19 cellular contexts compared by ENCODE assay signal in genomic region chr5:179044765-179045164, GRCh38. TPM values are rescaled to one million over a fixed set of nuclear protein-coding genes. Genes with fewer than 3 reads are reported as not detected.
A peak's percentile ranks its signal among the peaks of the same experiment; 100 is the strongest.
DNase-seq lines count a peak whose midpoint lies in the region; ATAC-seq and TF ChIP-seq lines count a peak whose summit lies in the region.
"Had no signal": no experiment of that assay in that cellular context is flagged by ENCODE, and none has a peak within 500 bp of the region (broad histone marks: within the 10 kb centered on the region; RNA-seq: fewer than 3 reads in every experiment).

No MANE protein-coding gene starts in this region.

- H3K27me3 Mint-ChIP-seq in GM23338 (ENCODE audit: insufficient read depth, low read depth, poor library complexity) (peaks cover 4% of the 10 kb centered on the region), WTC11 (ENCODE audit: low read depth) (peaks cover 5% of the 10 kb centered on the region; the same call in 1 of the 2 replicates), Calu3 (ENCODE audit: unreplicated experiment) (no peaks in the 10 kb centered on the region)

- H3K27me3 ChIP-seq in GM23338 (ENCODE audit: insufficient read depth) (no peaks in the 10 kb centered on the region), mesendoderm (ENCODE audit: insufficient read depth, low read length, poor library complexity) (no peaks in the 10 kb centered on the region), heart right ventricle (no peaks in the 10 kb centered on the region)

- no peak overlapping the region for H2AK5ac ChIP-seq in mesendoderm (ENCODE audit: low read length)

- H3K9ac ChIP-seq in mesendoderm (ENCODE audit: low read length), result no peak overlapping the region

- no peak overlapping the region for H3K27ac Mint-ChIP-seq in GM23338
- H3K27ac Mint-ChIP-seq in WTC11, result no peak overlapping the region
- H3K27ac Mint-ChIP-seq in Calu3 (ENCODE audit: unreplicated experiment), result no peak overlapping the region
- H3K27ac Mint-ChIP-seq: CD4-positive, alpha-beta memory T cell; HFFc6 had no signal

- TF ChIP-seq CTCF in GM23338 (conservative IDR thresholded peaks at IDR 0.05; ENCODE audit: low read depth in 2 of 2) (no peak), WTC11 (IDR thresholded peaks at IDR 0.05) (no peak), heart right ventricle (IDR thresholded peaks at IDR 0.05) (no peak), Calu3 (IDR thresholded peaks at IDR 0.05; ENCODE audit: unreplicated experiment) (no peak)

- H3K79me2 ChIP-seq in GM23338 (replicated peaks; ENCODE audit: insufficient read depth), result no peaks in the 10 kb centered on the region
- H3K79me2 ChIP-seq in mesendoderm (ENCODE audit: control insufficient read depth, insufficient read depth, low read length), result no peaks in the 10 kb centered on the region

- H3K56ac ChIP-seq in mesendoderm (ENCODE audit: low read length), result no peak overlapping the region

- POLR2A ChIA-PET in WTC11 (lab: Charles Lee), result no interaction called here

- WGBS in mesendoderm (ENCODE audit: extremely low coverage, insufficient coverage, low lambda C conversion rate), result no CpG with 5 or more reads among the region's 2 CpGs
- 70 to 75% methylated on average over 2 of the region's 2 CpGs for WGBS in heart right ventricle, 2 donors

- H3K18ac ChIP-seq in mesendoderm (ENCODE audit: low read length), result no peak overlapping the region

- CTCF ChIA-PET in WTC11 (lab: Charles Lee), result no interaction called here
- CTCF ChIA-PET in Calu3 (lab: Charles Lee), result no interaction called here

- H2AFZ ChIP-seq in GM23338, result 0 out of 2 replicates have a peak overlapping the region, but pooled peaks have one; percentile 21

- H4K5ac ChIP-seq in mesendoderm (ENCODE audit: low read length), result no peak overlapping the region

- H3K9me2 ChIP-seq in GM23338 (ENCODE audit: insufficient read depth), result no peaks in the 10 kb centered on the region; the same call in 1 of the 2 replicates

- ATAC-seq in GM23338 (no peak), WTC11 (peak; percentile 67), heart right ventricle (no peak)

- H3K4me2 ChIP-seq in GM23338 (peak overlapping the region; percentile 61), mesendoderm (ENCODE audit: low read length) (no peak overlapping the region)

- no peak overlapping the region for H2BK120ac ChIP-seq in mesendoderm (ENCODE audit: low read depth, low read length)

- H2BK5ac ChIP-seq in mesendoderm (ENCODE audit: low read length), result no peak overlapping the region

- H3K4me3 ChIP-seq in GM23338 (no peak overlapping the region), mesendoderm (ENCODE audit: low read length) (no peak overlapping the region), heart right ventricle (no peak overlapping the region)
- H3K4me3 ChIP-seq: HAP-1 had no signal

- H3K36me3 Mint-ChIP-seq in GM23338 (ENCODE audit: low read depth), result peaks cover 40% of the 10 kb centered on the region; the same call in 2 of the 3 replicates
- H3K36me3 Mint-ChIP-seq in WTC11, result peaks cover 63% of the 10 kb centered on the region
- no peaks in the 10 kb centered on the region for H3K36me3 Mint-ChIP-seq in Calu3 (ENCODE audit: insufficient read depth, unreplicated experiment)

- H3K23ac ChIP-seq in mesendoderm (ENCODE audit: low read length), result no peak overlapping the region

- H3K27ac ChIP-seq in GM23338 (ENCODE audit: low read depth) (no peak overlapping the region), mesendoderm (ENCODE audit: low read depth, low read length) (no peak overlapping the region), heart right ventricle (no peak overlapping the region)

- intact Hi-C loops in heart right ventricle (cut with DNase I) (no loop called here), Calu3 (cut with micrococcal nuclease; ENCODE audit: unreplicated experiment) (no loop called here)

- H3K4me1 ChIP-seq in GM23338 (ENCODE audit: insufficient read depth) (no peaks in the 10 kb centered on the region), mesendoderm (ENCODE audit: control insufficient read depth, low read depth, low read length) (no peaks in the 10 kb centered on the region), heart right ventricle (no peaks in the 10 kb centered on the region)
- H3K4me1 ChIP-seq: Caco-2, HAP-1 had no signal

- no peaks in the 10 kb centered on the region for H4K20me1 ChIP-seq in GM23338 (replicated peaks; ENCODE audit: insufficient read depth)

- no peak overlapping the region for H2BK15ac ChIP-seq in mesendoderm (replicated peaks; ENCODE audit: low read depth)

- no peaks in the 10 kb centered on the region for H3F3A ChIP-seq in GM23338 (replicated peaks; ENCODE audit: low read depth)

- H3K4me1 Mint-ChIP-seq in GM23338, result no peaks in the 10 kb centered on the region
- H3K4me1 Mint-ChIP-seq in WTC11, result peaks cover 12% of the 10 kb centered on the region
- H3K4me1 Mint-ChIP-seq in Calu3 (ENCODE audit: low read depth, unreplicated experiment), result no peaks in the 10 kb centered on the region
- H3K4me1 Mint-ChIP-seq: CD4-positive, alpha-beta memory T cell had no signal

- no peaks in the 10 kb centered on the region for H3K79me1 ChIP-seq in mesendoderm (ENCODE audit: low read length)

- H3K4me3 Mint-ChIP-seq in GM23338, result no peak overlapping the region; the same call in 2 of the 3 replicates
- H3K4me3 Mint-ChIP-seq in WTC11, result peak overlapping the region; percentile 6; the same call in 1 of the 2 replicates
- H3K4me3 Mint-ChIP-seq in Calu3 (ENCODE audit: low read depth, unreplicated experiment), result no peak overlapping the region
- H3K4me3 Mint-ChIP-seq: CD4-positive, alpha-beta memory T cell; HFFc6 had no signal

- DNase-seq in ELF-1 (ENCODE audit: low read depth, low spot score) (peak; percentile 27), GM23338 (ENCODE audit: low spot score) (peak; percentile 69), WTC11 (ENCODE audit: low spot score) (no peak), mesendoderm (peak; percentile 13), heart right ventricle (no peak), Calu3 (no peak)
- DNase-seq: C1 segment of cervical spinal cord; Caco-2; CD4-positive, alpha-beta memory T cell; DMS 273 treated with DMSO at 0.1 percent for 48 hours; DMS53; DMS79 treated with DMSO at 0.1 percent for 48 hours; HFFc6 had no signal

- H4K8ac ChIP-seq in mesendoderm (ENCODE audit: low read depth, low read length), result no peak overlapping the region

- H3K36me3 ChIP-seq in GM23338 (ENCODE audit: insufficient read depth), result 0 out of 2 replicates have a peak, but pooled peaks cover 5% of the 10 kb centered on the region
- no peaks in the 10 kb centered on the region for H3K36me3 ChIP-seq in mesendoderm (ENCODE audit: control insufficient read depth, insufficient read depth, low read length)
- no peaks in the 10 kb centered on the region for H3K36me3 ChIP-seq in heart right ventricle
- H3K36me3 ChIP-seq: HAP-1 had no signal

- H3K9me3 ChIP-seq in heart right ventricle, result peaks cover 0 to 85% (median 9%) of the 10 kb centered on the region in 11 donors
- H3K9me3 ChIP-seq: Caco-2 had no signal

- no TSS peak for BruUV-seq in Calu3 (replicated peaks; lab: Mats Ljungman, UMichigan)

- H3K9me3 Mint-ChIP-seq in GM23338 (peaks cover 88% of the 10 kb centered on the region), WTC11 (peaks cover 80% of the 10 kb centered on the region), Calu3 (ENCODE audit: low read depth, unreplicated experiment) (peaks cover 23% of the 10 kb centered on the region)

- no peak overlapping the region for H3K4ac ChIP-seq in mesendoderm (ENCODE audit: low read depth, low read length)

TF ChIP-seq in GM23338, 12 proteins besides CTCF, POLR2A, EP300 and RAD21 (continues in another document):
- TF ChIP-seq NANOG (IDR thresholded peaks at IDR 0.05; ENCODE audit: borderline replicate concordance) (no peak), ZNF331 (CRISPR knock-in tag; IDR thresholded peaks at IDR 0.05; ENCODE audit: low read depth) (no peak), STAT1 (IDR thresholded peaks at IDR 0.05; ENCODE audit: unreplicated experiment) (no peak), JUNB (IDR thresholded peaks at IDR 0.05; ENCODE audit: unreplicated experiment) (no peak), EZH2 (IDR thresholded peaks at IDR 0.05; ENCODE audit: low read depth, unreplicated experiment) (no peak)

TF ChIP-seq in WTC11, 78 proteins besides CTCF, POLR2A, EP300 and RAD21 (continues in another document):
- TF ChIP-seq ZNF263 (CRISPR knock-in tag; IDR thresholded peaks at IDR 0.05; ENCODE audit: low read depth) (no peak), CREM (CRISPR knock-in tag; IDR thresholded peaks at IDR 0.05) (no peak), MAX (CRISPR knock-in tag; IDR thresholded peaks at IDR 0.05) (no peak), SMAD4 (CRISPR knock-in tag; IDR thresholded peaks at IDR 0.05) (no peak)

RNA-seq across cellular contexts. Expression of gene ZNF354C, which starts 15.4 kb away (rescaled TPM):
- 9.8 and 11.3 TPM in 2 replicates for total RNA-seq in GM23338 (2014; rRNA removed; shearing (Covaris generic))
- 0.99 and 1.6 TPM in 2 replicates for polyA plus RNA-seq in GM23338 (2016; fragmentation: Nextera tagmentation; extraction: Ambion mirVana)
- total RNA-seq in WTC11 (2021), result 7.9 to 8.9 TPM (median 8.9 TPM) in 3 replicates
- polyA plus RNA-seq in mesendoderm (2013, experiment 1 of 2), result 2.7 TPM
- 2.8 TPM for polyA plus RNA-seq in mesendoderm (2013, experiment 2 of 2)
- 1 to 10 TPM; 3.5 to 5.5 (median 4.2) TPM for total RNA-seq in heart right ventricle
- polyA plus RNA-seq in heart right ventricle, result 1 to 10 TPM; 1.1 to 2.3 TPM
- total RNA-seq in Calu3 (2022), result 2.1 and 2.4 TPM in 2 replicates
- total RNA-seq: A172, Caco-2, H4 had no signal

RNA-seq across cellular contexts. Expression of gene ZNF879, which starts 21.2 kb away (rescaled TPM):
- total RNA-seq in GM23338 (2014; rRNA removed; shearing (Covaris generic)), result 3.5 and 5.6 TPM in 2 replicates
- polyA plus RNA-seq in GM23338 (2016; fragmentation: Nextera tagmentation; extraction: Ambion mirVana) (3.0 and 3.9 TPM in 2 replicates), heart right ventricle (1 to 10 TPM; 1.4 to 3.7 TPM)
- total RNA-seq in WTC11 (2021) (4.7 to 5.8 TPM (median 5.2 TPM) in 3 replicates), heart right ventricle (1 to 10 TPM; 1.8 to 4.5 (median 3.6) TPM), Calu3 (2022) (1.4 and 2.4 TPM in 2 replicates)
- polyA plus RNA-seq in mesendoderm (2013, experiment 1 of 2), result 1.4 TPM
- 1.5 TPM for polyA plus RNA-seq in mesendoderm (2013, experiment 2 of 2)
- total RNA-seq: A172 had no signal

RNA-seq across cellular contexts. Expression of gene GRM6, which starts 49.6 kb away (rescaled TPM):
- not detected in 2 replicates for total RNA-seq in GM23338 (2014; rRNA removed; shearing (Covaris generic))
- polyA plus RNA-seq in GM23338 (2016; fragmentation: Nextera tagmentation; extraction: Ambion mirVana), result 0.19 and 0.50 TPM in 2 replicates
- total RNA-seq in WTC11 (2021), result 0.05 to 0.33 TPM in 2 of 3 replicates, not detected in the other
- polyA plus RNA-seq in mesendoderm (2013, experiment 1 of 2), result not detected
- polyA plus RNA-seq in mesendoderm (2013, experiment 2 of 2), result not detected
- total RNA-seq in heart right ventricle, result not detected
- not detected for polyA plus RNA-seq in heart right ventricle
- total RNA-seq in Calu3 (2022), result not detected in 2 replicates
- total RNA-seq: A172; A673; Caco-2; CD4-positive, alpha-beta memory T cell; Daoy; H4; HFFc6 had no signal
- polyA plus RNA-seq: BJ; CD4-positive, alpha-beta memory T cell had no signal

Comparison
In these comparisons a context has a peak if more than half of its experiments do, and no peak if none do; other contexts are left out.
1. DNase-seq: peak in ELF-1 (single experiment), GM23338 (single experiment) and mesendoderm (single experiment); none in WTC11 (single experiment), heart right ventricle (0 of 2) and Calu3 (single experiment).